ENCODE assay signal across 1 cellular context in genomic region chr19:1925544-1925943, GRCh38.
TF ChIP-seq lines count a peak whose summit lies in the region.

No MANE protein-coding gene starts in this region.

TF ChIP-seq in endothelial cell of umbilical vein, 7 proteins besides CTCF, POLR2A, EP300 and RAD21:
- TF ChIP-seq EZH2 (IDR thresholded peaks at IDR 0.05; ENCODE audit: borderline replicate concordance, low read depth, low read length, severe bottlenecking), result no peak
- no peak for TF ChIP-seq FOS (IDR thresholded peaks at IDR 0.05; ENCODE audit: borderline replicate concordance, insufficient read depth, low read length)
- no peak for TF ChIP-seq MAX (IDR thresholded peaks at IDR 0.05; ENCODE audit: insufficient read depth, insufficient read length)
- TF ChIP-seq POLR2AphosphoS5 (IDR thresholded peaks at IDR 0.05; ENCODE audit: insufficient read depth, low read depth, low read length), result no peak
- TF ChIP-seq GATA2 (IDR thresholded peaks at IDR 0.05; ENCODE audit: insufficient read depth, insufficient read length, low read depth, low read length), result no peak
- no peak for TF ChIP-seq MYC (IDR thresholded peaks at IDR 0.05; ENCODE audit: low read depth, low read length)
- TF ChIP-seq JUN (IDR thresholded peaks at IDR 0.05; ENCODE audit: borderline replicate concordance, insufficient read depth, insufficient read length, low read depth), result no peak
TF ChIP-seq in endothelial cell of umbilical vein: peak in this region for 0.
